8 cellular contexts compared by ENCODE assay signal in genomic region chr16:29848420-29849297, GRCh38. TPM values are rescaled to one million over a fixed set of nuclear protein-coding genes. Genes with fewer than 3 reads are reported as not detected.
DNase-seq lines count a peak whose midpoint lies in the region; ATAC-seq lines count a peak whose summit lies in the region.

No MANE protein-coding gene starts in this region.

- POLR2A ChIA-PET in T-cell (lab: Charles Lee), result interaction anchor here (0.5 to 0.8 kb wide), 9 partner anchors 16 to 838 kb away, joined by 3 to 7 read pairs (median 4); no protein-coding TSS in a partner anchor

- no peaks in the 10 kb centered on the region for H3K27me3 Mint-ChIP-seq in T-cell

- intact Hi-C loops in left cardiac atrium (cut with DNase I), result loop anchor here in 1 of 2 donors (10.0 kb wide), 1 partner anchor 144 kb away; no protein-coding TSS in a partner anchor

- H3K4me3 Mint-ChIP-seq in T-cell, result no peak overlapping the region

- H3K4me3 ChIP-seq in Jurkat, Clone E6-1 (ENCODE audit: low read length), result no peak overlapping the region

- H3K4me1 Mint-ChIP-seq in T-cell, result peaks cover 5 to 13% (median 12%) of the 10 kb centered on the region in 3 donors

- H3K36me3 Mint-ChIP-seq in T-cell, result peaks cover 19% of the 10 kb centered on the region

- no peaks in the 10 kb centered on the region for H3K9me3 Mint-ChIP-seq in T-cell

- CTCF ChIA-PET in T-cell (lab: Charles Lee), result interaction anchor here (0.5 to 3.4 kb wide), 31 partner anchors 8 to 1043 kb away, joined by 3 to 66 read pairs (median 4); partner anchors contain the start of genes KIF22 (in 1 of the 2), PAGR1 (in 1 of the 2), QPRT (in 1 of the 2) and TAOK2 (in 1 of the 2)

- peak overlapping the region; percentile 69 to 72 for H3K27ac Mint-ChIP-seq in T-cell

- peak; percentile 72 for DNase-seq in EH (ENCODE audit: low read depth)
- DNase-seq in Jurkat, Clone E6-1 (ENCODE audit: low read depth, low spot score), result peak; percentile 66
- DNase-seq in T-cell, result peak; percentile 59 to 87 (median 78)
- DNase-seq in activated naive CD8-positive, alpha-beta T cell treated with anti-CD3 and anti-CD28 coated beads, Interleukin-2, amount 50 U/mL, for 16 hours (ENCODE audit: low read depth, low spot score), result peak; percentile 64
- peak; percentile 81 for DNase-seq in left cardiac atrium
- DNase-seq in renal cortical epithelial cell (ENCODE audit: low read depth), result peak; percentile 50
- no peak for DNase-seq in amniotic stem cell (lab: John Stamatoyannopoulos, UW)

- ATAC-seq in T-cell (replicated peaks in 1 of 4), result peak; percentile 90 to 94 (median 92)
- peak; percentile 72 to 80 for ATAC-seq in left cardiac atrium
- no peak for ATAC-seq in HG02885 (IDR thresholded peaks at IDR 0.05; ENCODE audit: poor library complexity, unreplicated experiment)

RNA-seq across cellular contexts. Expression of gene CDIPT, which starts 14.4 kb away (rescaled TPM):
- 66.3 TPM for polyA plus RNA-seq in Jurkat, Clone E6-1 (2012; ENCODE audit: insufficient read depth, insufficient read length)
- total RNA-seq in T-cell (10 to 100 TPM; 37.1 to 87.0 (median 79.7) TPM), left cardiac atrium (10 to 100 TPM; 88.8 to 90.8 TPM), renal cortical epithelial cell (69.1 and 114 TPM in 2 replicates)

RNA-seq across cellular contexts. Expression of gene MVP, which starts 28.4 kb away (rescaled TPM):
- 3.6 TPM for polyA plus RNA-seq in Jurkat, Clone E6-1 (2012; ENCODE audit: insufficient read depth, insufficient read length)
- 100 to 1,000 TPM; 140 to 173 (median 158) TPM for total RNA-seq in T-cell
- total RNA-seq in left cardiac atrium, result 10 to 100 TPM; 72.7 to 82.4 TPM
- 431 and 491 TPM in 2 replicates for total RNA-seq in renal cortical epithelial cell

RNA-seq across cellular contexts. Expression of gene PAGR1, which starts 32.7 kb away (rescaled TPM):
- polyA plus RNA-seq in Jurkat, Clone E6-1 (2012; ENCODE audit: insufficient read depth, insufficient read length), result 64.3 TPM
- total RNA-seq in T-cell (10 to 100 TPM; 16.0 to 47.2 (median 40.6) TPM), left cardiac atrium (10 to 100 TPM; 15.1 to 16.6 TPM), renal cortical epithelial cell (17.7 and 19.6 TPM in 2 replicates)

RNA-seq across cellular contexts. Expression of gene PRRT2, which starts 36.7 kb away (rescaled TPM):
- 0.85 TPM for polyA plus RNA-seq in Jurkat, Clone E6-1 (2012; ENCODE audit: insufficient read depth, insufficient read length)
- total RNA-seq in T-cell (1 to 10 TPM; 2.4 to 7.9 (median 4.4) TPM), left cardiac atrium (1 to 10 TPM; 2.2 to 3.0 TPM), renal cortical epithelial cell (0.25 and 0.35 TPM in 2 replicates)

RNA-seq across cellular contexts. Expression of gene MAZ, which starts 42.3 kb away (rescaled TPM):
- 1,001 TPM for polyA plus RNA-seq in Jurkat, Clone E6-1 (2012; ENCODE audit: insufficient read depth, insufficient read length)
- total RNA-seq in T-cell (100 to 1,000 TPM; 240 to 326 (median 305) TPM), left cardiac atrium (10 to 100 TPM; 84.8 to 96.7 TPM), renal cortical epithelial cell (159 and 161 TPM in 2 replicates)
